Comparison of ENCODE assay signal across 1 cellular context in the genomic region with DNA sequence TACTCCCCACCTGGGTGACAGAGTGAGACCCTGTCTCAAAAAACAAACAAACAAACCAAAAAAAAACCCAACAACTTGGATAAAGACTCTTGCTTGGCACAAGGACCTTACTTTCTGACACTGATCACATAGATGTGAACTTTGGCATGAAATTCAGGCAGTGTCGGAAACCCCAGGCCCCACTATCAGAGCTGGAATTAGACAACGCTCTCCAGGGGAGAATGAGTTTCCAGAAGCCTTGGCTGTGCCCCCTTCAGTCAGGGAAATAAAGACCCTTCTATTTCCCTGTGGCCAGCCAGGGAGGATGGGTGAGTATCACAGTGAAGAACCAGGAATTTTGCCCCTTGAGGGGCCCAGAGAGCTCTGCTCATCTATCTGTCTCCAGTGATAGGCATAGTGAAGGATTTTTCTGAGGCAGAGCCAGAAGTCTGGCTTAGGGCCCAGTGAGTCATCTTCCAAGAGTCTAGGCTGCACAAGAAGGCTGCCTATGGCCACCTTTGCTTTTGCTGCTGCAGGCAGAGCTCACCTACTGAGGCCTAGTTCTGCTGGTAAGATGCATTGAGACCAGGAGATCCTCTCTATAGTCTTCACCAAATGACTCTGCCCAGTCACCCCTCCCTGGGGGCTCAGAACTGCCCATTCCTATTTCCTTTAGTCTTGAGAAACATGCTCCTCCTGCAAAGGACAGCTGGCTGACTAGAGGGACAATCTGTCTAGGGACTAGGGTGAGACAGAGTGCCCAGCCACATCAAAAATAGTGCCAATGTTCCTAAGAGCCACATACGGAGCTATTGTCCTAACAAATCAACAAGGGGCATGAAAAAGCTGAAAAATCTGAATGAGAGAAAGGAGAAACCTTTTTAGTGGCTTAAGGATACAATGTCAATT.
TF ChIP-seq lines count a peak whose summit lies in the region.

No MANE protein-coding gene starts in this region.

TF ChIP-seq in IMR-90, 13 proteins besides CTCF, POLR2A, EP300 and RAD21:
- TF ChIP-seq SMC3 (IDR thresholded peaks at IDR 0.05; ENCODE audit: low read depth, low read length) (0 out of 2 replicates have a peak, but pooled peaks have one; percentile 15), FOS (IDR thresholded peaks at IDR 0.05; ENCODE audit: low read depth, low read length) (peak; percentile 51)
- TF ChIP-seq, protein P1, sequence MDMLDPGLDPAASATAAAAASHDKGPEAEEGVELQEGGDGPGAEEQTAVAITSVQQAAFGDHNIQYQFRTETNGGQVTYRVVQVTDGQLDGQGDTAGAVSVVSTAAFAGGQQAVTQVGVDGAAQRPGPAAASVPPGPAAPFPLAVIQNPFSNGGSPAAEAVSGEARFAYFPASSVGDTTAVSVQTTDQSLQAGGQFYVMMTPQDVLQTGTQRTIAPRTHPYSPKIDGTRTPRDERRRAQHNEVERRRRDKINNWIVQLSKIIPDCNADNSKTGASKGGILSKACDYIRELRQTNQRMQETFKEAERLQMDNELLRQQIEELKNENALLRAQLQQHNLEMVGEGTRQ (IDR thresholded peaks at IDR 0.05; ENCODE audit: low read depth, low read length): no peak
TF ChIP-seq in IMR-90: peak in this region for 2.
